Comparison of ENCODE assay signal across 17 cellular contexts in genomic region chr4:75737398-75737797, GRCh38. TPM values are rescaled to one million over a fixed set of nuclear protein-coding genes. Genes with fewer than 3 reads are reported as not detected.
DNase-seq lines count a peak whose midpoint lies in the region; ATAC-seq and TF ChIP-seq lines count a peak whose summit lies in the region.
"Had no signal": no experiment of that assay in that cellular context is flagged by ENCODE, and none has a peak within 500 bp of the region (broad histone marks: within the 10 kb centered on the region; RNA-seq: fewer than 3 reads in every experiment).

No MANE protein-coding gene starts in this region.

- peak; percentile 19 for DNase-seq in activated CD4-positive, alpha-beta T cell treated with anti-CD3 and anti-CD28 coated beads, Interleukin-2, amount 10 ng/mL, durations not matched to agents 24 days and 14 days
- DNase-seq in activated CD4-positive, alpha-beta T cell treated with anti-CD3 and anti-CD28 coated beads, Interleukin-2, amount 10 ng/mL, durations not matched to agents 7 days and 5 days = no peak
- DNase-seq in central memory CD8-positive, alpha-beta T cell (ENCODE audit: low spot score in 2 of 2) = no peak
- DNase-seq in left ventricle myocardium inferior (no peak), gastrocnemius medialis (no peak), HAP-1 (ENCODE audit: low spot score in 2 of 2) (no peak), GM13976 (ENCODE audit: low spot score) (no peak)
- DNase-seq: CD8-positive, alpha-beta T cell; COR-L47; DMS153; DMS79 treated with DMSO at 0.1 percent for 48 hours; EL; H7 had no signal

- H3K36me3 ChIP-seq in left ventricle myocardium inferior = peaks cover 10% of the 10 kb centered on the region
- H3K36me3 ChIP-seq in gastrocnemius medialis = no peaks in the 10 kb centered on the region
- H3K36me3 ChIP-seq in HAP-1 (replicated peaks) = no peaks in the 10 kb centered on the region

- ATAC-seq in central memory CD8-positive, alpha-beta T cell (replicated peaks; ENCODE audit: extremely low read depth, poor library complexity, severe bottlenecking) = no peak
- ATAC-seq in gastrocnemius medialis = peak; percentile 69 to 74
- ATAC-seq in GM21717 (IDR thresholded peaks at IDR 0.05; ENCODE audit: unreplicated experiment) = no peak
- ATAC-seq: CD8-positive, alpha-beta T cell had no signal

- H3K4me3 ChIP-seq in left ventricle myocardium inferior (no peak overlapping the region), gastrocnemius medialis (no peak overlapping the region), HAP-1 (no peak overlapping the region)
- H3K4me3 ChIP-seq: GM23248 had no signal

- H3K27me3 Mint-ChIP-seq in activated CD4-positive, alpha-beta T cell treated with anti-CD3 and anti-CD28 coated beads, Interleukin-2, amount 10 ng/mL, durations not matched to agents 24 days and 14 days = no peaks in the 10 kb centered on the region
- H3K27me3 Mint-ChIP-seq in activated CD4-positive, alpha-beta T cell treated with anti-CD3 and anti-CD28 coated beads, Interleukin-2, amount 10 ng/mL, durations not matched to agents 7 days and 5 days = no peaks in the 10 kb centered on the region
- no peaks in the 10 kb centered on the region for H3K27me3 Mint-ChIP-seq in central memory CD8-positive, alpha-beta T cell

- POLR2A ChIA-PET in activated CD4-positive, alpha-beta T cell treated with anti-CD3 and anti-CD28 coated beads, Interleukin-2, amount 10 ng/mL, durations not matched to agents 7 days and 5 days (lab: Charles Lee) = no interaction called here

- H3K9me3 Mint-ChIP-seq in activated CD4-positive, alpha-beta T cell treated with anti-CD3 and anti-CD28 coated beads, Interleukin-2, amount 10 ng/mL, durations not matched to agents 24 days and 14 days = peaks cover 7% of the 10 kb centered on the region
- peaks cover 8% of the 10 kb centered on the region for H3K9me3 Mint-ChIP-seq in activated CD4-positive, alpha-beta T cell treated with anti-CD3 and anti-CD28 coated beads, Interleukin-2, amount 10 ng/mL, durations not matched to agents 7 days and 5 days
- H3K9me3 Mint-ChIP-seq in central memory CD8-positive, alpha-beta T cell = no peaks in the 10 kb centered on the region
- H3K9me3 Mint-ChIP-seq: CD8-positive, alpha-beta T cell had no signal

- H3K4me1 ChIP-seq in left ventricle myocardium inferior = peaks cover 31% of the 10 kb centered on the region
- peaks cover 25 to 47% of the 10 kb centered on the region in 2 donors for H3K4me1 ChIP-seq in gastrocnemius medialis
- no peaks in the 10 kb centered on the region for H3K4me1 ChIP-seq in HAP-1

- CTCF ChIA-PET in activated CD4-positive, alpha-beta T cell treated with anti-CD3 and anti-CD28 coated beads, Interleukin-2, amount 10 ng/mL, durations not matched to agents 7 days and 5 days (lab: Charles Lee) = interaction anchor here (0.5 to 1.2 kb wide), 2 partner anchors 13 to 395 kb away, joined by 3 to 4 read pairs; partner anchors contain the start of gene USO1

- H3K36me3 Mint-ChIP-seq in activated CD4-positive, alpha-beta T cell treated with anti-CD3 and anti-CD28 coated beads, Interleukin-2, amount 10 ng/mL, durations not matched to agents 24 days and 14 days (ENCODE audit: low read depth) = peaks cover 20% of the 10 kb centered on the region
- H3K36me3 Mint-ChIP-seq in activated CD4-positive, alpha-beta T cell treated with anti-CD3 and anti-CD28 coated beads, Interleukin-2, amount 10 ng/mL, durations not matched to agents 7 days and 5 days (ENCODE audit: low read depth) = peaks cover 21% of the 10 kb centered on the region
- peaks cover 5% of the 10 kb centered on the region for H3K36me3 Mint-ChIP-seq in central memory CD8-positive, alpha-beta T cell (ENCODE audit: insufficient read depth)

- peaks cover 11% of the 10 kb centered on the region for H3K9me3 ChIP-seq in left ventricle myocardium inferior (replicated peaks)
- H3K9me3 ChIP-seq in gastrocnemius medialis = no peaks in the 10 kb centered on the region
- 0 out of 2 replicates have a peak, but pooled peaks cover 3% of the 10 kb centered on the region for H3K9me3 ChIP-seq in HAP-1

- no peak overlapping the region for H3K4me3 Mint-ChIP-seq in activated CD4-positive, alpha-beta T cell treated with anti-CD3 and anti-CD28 coated beads, Interleukin-2, amount 10 ng/mL, durations not matched to agents 24 days and 14 days
- H3K4me3 Mint-ChIP-seq in activated CD4-positive, alpha-beta T cell treated with anti-CD3 and anti-CD28 coated beads, Interleukin-2, amount 10 ng/mL, durations not matched to agents 7 days and 5 days = no peak overlapping the region
- H3K4me3 Mint-ChIP-seq in central memory CD8-positive, alpha-beta T cell = no peak overlapping the region
- H3K4me3 Mint-ChIP-seq: CD14-positive monocyte; CD8-positive, alpha-beta T cell had no signal

- H3K27ac Mint-ChIP-seq in activated CD4-positive, alpha-beta T cell treated with anti-CD3 and anti-CD28 coated beads, Interleukin-2, amount 10 ng/mL, durations not matched to agents 24 days and 14 days = no peak overlapping the region
- no peak overlapping the region for H3K27ac Mint-ChIP-seq in activated CD4-positive, alpha-beta T cell treated with anti-CD3 and anti-CD28 coated beads, Interleukin-2, amount 10 ng/mL, durations not matched to agents 7 days and 5 days
- H3K27ac Mint-ChIP-seq in central memory CD8-positive, alpha-beta T cell (ENCODE audit: low read depth) = peak overlapping the region; percentile 38
- H3K27ac Mint-ChIP-seq: CD8-positive, alpha-beta T cell had no signal

- H3K27ac ChIP-seq in left ventricle myocardium inferior (replicated peaks) (peak overlapping the region; percentile 67), gastrocnemius medialis (peak overlapping the region; percentile 74 to 88 (median 81))
- H3K27ac ChIP-seq: 22Rv1 had no signal

- H3K27me3 ChIP-seq in left ventricle myocardium inferior (ENCODE audit: low read depth) = no peaks in the 10 kb centered on the region
- no peaks in the 10 kb centered on the region for H3K27me3 ChIP-seq in gastrocnemius medialis
- no peaks in the 10 kb centered on the region for H3K27me3 ChIP-seq in HAP-1 (ENCODE audit: low read depth)

- peak; percentile 50 to 57 for TF ChIP-seq POLR2A in gastrocnemius medialis (IDR thresholded peaks at IDR 0.05)

- TF ChIP-seq CTCF in left ventricle myocardium inferior (IDR thresholded peaks at IDR 0.05; ENCODE audit: borderline replicate concordance) = no peak
- no peak for TF ChIP-seq CTCF in gastrocnemius medialis (IDR thresholded peaks at IDR 0.05 in 4 of 5, conservative IDR thresholded peaks at IDR 0.05 in 1 of 5)
- TF ChIP-seq CTCF in GM13976 (IDR thresholded peaks at IDR 0.05; ENCODE audit: borderline replicate concordance, control extremely low read depth, extremely low read depth, insufficient read depth, missing control alignments) = no peak

- intact Hi-C loops in activated CD4-positive, alpha-beta T cell treated with anti-CD3 and anti-CD28 coated beads, Interleukin-2, amount 10 ng/mL, durations not matched to agents 24 days and 14 days (cut with micrococcal nuclease) = no loop called here
- intact Hi-C loops in left ventricle myocardium inferior (cut with micrococcal nuclease) = no loop called here
- intact Hi-C loops in gastrocnemius medialis (cut with DNase I; ENCODE audit: low total_unique reads) = no loop called here

- in situ Hi-C loops in gastrocnemius medialis (cut with MboI; ENCODE audit: low sequenced_read_pairs in 4 of 4) (no loop called here), HAP-1 (cut with MboI; ENCODE audit: low sequenced_read_pairs) (no loop called here), GM13976 (cut with MboI; ENCODE audit: low sequenced_read_pairs, unreplicated experiment) (no loop called here)

- peaks cover 7% of the 10 kb centered on the region for H3K4me1 Mint-ChIP-seq in activated CD4-positive, alpha-beta T cell treated with anti-CD3 and anti-CD28 coated beads, Interleukin-2, amount 10 ng/mL, durations not matched to agents 24 days and 14 days
- H3K4me1 Mint-ChIP-seq in activated CD4-positive, alpha-beta T cell treated with anti-CD3 and anti-CD28 coated beads, Interleukin-2, amount 10 ng/mL, durations not matched to agents 7 days and 5 days = peaks cover 9% of the 10 kb centered on the region
- peaks cover 34% of the 10 kb centered on the region for H3K4me1 Mint-ChIP-seq in central memory CD8-positive, alpha-beta T cell

RNA-seq across cellular contexts. Expression of gene USO1, which starts 13.0 kb away (rescaled TPM):
- 42.8 and 44.0 TPM in 2 replicates for total RNA-seq in activated CD4-positive, alpha-beta T cell treated with anti-CD3 and anti-CD28 coated beads, Interleukin-2, amount 10 ng/mL, durations not matched to agents 24 days and 14 days
- 10 to 100 TPM; 38.9 to 43.5 TPM for total RNA-seq in activated CD4-positive, alpha-beta T cell treated with anti-CD3 and anti-CD28 coated beads, Interleukin-2, amount 10 ng/mL, durations not matched to agents 7 days and 5 days
- total RNA-seq in left ventricle myocardium inferior (84.3 TPM), gastrocnemius medialis (100 to 1,000 TPM; 213 to 328 (median 254) TPM)

Comparison
In these comparisons a context has a peak if more than half of its experiments do, and no peak if none do; other contexts are left out.
1. ATAC-seq: peak in gastrocnemius medialis (2 of 2); none in central memory CD8-positive, alpha-beta T cell (single experiment) and GM21717 (single experiment).